19 cellular contexts compared by ENCODE assay signal in genomic region chr13:93268327-93269028, GRCh38. TPM values are rescaled to one million over a fixed set of nuclear protein-coding genes. Genes with fewer than 3 reads are reported as not detected.
DNase-seq lines count a peak whose midpoint lies in the region; TF ChIP-seq lines count a peak whose summit lies in the region.
"Had no signal": no experiment of that assay in that cellular context is flagged by ENCODE, and none has a peak within 500 bp of the region (broad histone marks: within the 10 kb centered on the region; RNA-seq: fewer than 3 reads in every experiment).

No MANE protein-coding gene starts in this region.

- H3K9ac ChIP-seq in NT2/D1 (ENCODE audit: insufficient read length, low read depth): no peak overlapping the region

- DNase-seq in DMS 273 (lab: John Stamatoyannopoulos, UW; ENCODE audit: unreplicated experiment) (peak; percentile 15), DMS 273 treated with DMSO at 0.1 percent for 48 hours (lab: John Stamatoyannopoulos, UW) (no peak), NT2/D1 (ENCODE audit: low read depth, low spot score) (peak; percentile 15), epithelial cell of proximal tubule (ENCODE audit: low read depth) (no peak), type B pancreatic cell (ENCODE audit: extremely low spot score, unreplicated experiment) (no peak), retina (no peak), GM10266 (ENCODE audit: extremely low spot score) (no peak)
- no peak for DNase-seq in activated CD4-positive, CD25-positive, alpha-beta regulatory T cell treated with anti-CD3 and anti-CD28 coated beads, Interleukin-2, amount 50 U/mL, for 72 hours
- DNase-seq: CD4-positive, alpha-beta T cell; Karpas-422; MM.1S; NCI-H1417; NCI-H2029; NCI-H2171; NCI-H446 treated with DMSO at 0.1 percent for 48 hours; NCI-H748 treated with DMSO at 0.1 percent for 48 hours; RPMI8226 had no signal

- no peaks in the 10 kb centered on the region for H3K27me3 Mint-ChIP-seq in type B pancreatic cell
- H3K27me3 Mint-ChIP-seq: B cell; CD4-positive, alpha-beta T cell had no signal

- H3K27ac Mint-ChIP-seq in type B pancreatic cell: no peak overlapping the region
- H3K27ac Mint-ChIP-seq: B cell; CD4-positive, alpha-beta T cell had no signal

- H3K9me3 ChIP-seq in NT2/D1 (ENCODE audit: insufficient read depth, low read length): no peaks in the 10 kb centered on the region
- H3K9me3 ChIP-seq: SJSA1 had no signal

- H3K9me3 Mint-ChIP-seq in type B pancreatic cell: no peaks in the 10 kb centered on the region
- H3K9me3 Mint-ChIP-seq: CD4-positive, alpha-beta T cell had no signal

- H3K4me3 ChIP-seq in NT2/D1 (ENCODE audit: insufficient read length, low read depth): no peak overlapping the region
- H3K4me3 ChIP-seq in epithelial cell of proximal tubule (ENCODE audit: low read depth, low read length): no peak overlapping the region
- H3K4me3 ChIP-seq: SJSA1 had no signal

- H3K36me3 ChIP-seq in NT2/D1 (ENCODE audit: insufficient read depth, insufficient read length, low read length): no peaks in the 10 kb centered on the region
- H3K36me3 ChIP-seq: SJSA1 had no signal

- peaks cover 16% of the 10 kb centered on the region for H3K4me1 Mint-ChIP-seq in type B pancreatic cell (ENCODE audit: unreplicated experiment)
- H3K4me1 Mint-ChIP-seq: B cell had no signal

- no peaks in the 10 kb centered on the region for H3K4me1 ChIP-seq in NT2/D1 (ENCODE audit: insufficient read depth, insufficient read length)
- H3K4me1 ChIP-seq: SJSA1 had no signal

- H3K4me3 Mint-ChIP-seq in type B pancreatic cell: no peak overlapping the region
- H3K4me3 Mint-ChIP-seq: B cell; CD4-positive, alpha-beta T cell had no signal

- TF ChIP-seq CTCF in epithelial cell of proximal tubule (conservative IDR thresholded peaks at IDR 0.05; ENCODE audit: low read depth, low read length) (peak; percentile 5), type B pancreatic cell (conservative IDR thresholded peaks at IDR 0.05) (peak; percentile 22), GM10266 (IDR thresholded peaks at IDR 0.05; ENCODE audit: control insufficient read depth, insufficient read depth, low read depth, missing control alignments) (no peak)

- H3K27me3 ChIP-seq in NT2/D1 (ENCODE audit: insufficient read depth, insufficient read length): no peaks in the 10 kb centered on the region
- H3K27me3 ChIP-seq: SJSA1 had no signal

- H3K36me3 Mint-ChIP-seq in type B pancreatic cell: no peaks in the 10 kb centered on the region

RNA-seq across cellular contexts. Expression of gene GPC6, which starts 41.9 kb away (rescaled TPM):
- total RNA-seq in epithelial cell of proximal tubule: 10.2 and 18.7 TPM in 2 replicates
- total RNA-seq in type B pancreatic cell (ENCODE audit: low replicate concordance): 8.4 and 30.5 TPM in 2 replicates
- total RNA-seq: B cell; CD4-positive, alpha-beta T cell had no signal

Comparison
In these comparisons a context has a peak if more than half of its experiments do, and no peak if none do; other contexts are left out.
1. DNase-seq: peak in DMS 273 (single experiment) and NT2/D1 (single experiment); none in DMS 273 treated with DMSO at 0.1 percent for 48 hours (single experiment), epithelial cell of proximal tubule (single experiment), type B pancreatic cell (single experiment), retina (single experiment), GM10266 (single experiment) and activated CD4-positive, CD25-positive, alpha-beta regulatory T cell treated with anti-CD3 and anti-CD28 coated beads, Interleukin-2, amount 50 U/mL, for 72 hours (single experiment).